1 cellular context compared by ENCODE assay signal in genomic region chr20:5568544-5568943, GRCh38.
TF ChIP-seq lines count a peak whose summit lies in the region.

No MANE protein-coding gene starts in this region.

TF ChIP-seq in HEK293, 187 proteins besides CTCF, POLR2A, EP300 and RAD21:
- peak; percentile 96 for TF ChIP-seq ZNF449 (tag by site-specific recombination; IDR thresholded peaks at IDR 0.05)
